9 cellular contexts compared by ENCODE assay signal in genomic region chr3:187040637-187041361, GRCh38.
DNase-seq lines count a peak whose midpoint lies in the region; ATAC-seq, FAIRE-seq and TF ChIP-seq lines count a peak whose summit lies in the region.
"Had no signal": no experiment of that assay in that cellular context is flagged by ENCODE, and none has a peak within 500 bp of the region (broad histone marks: within the 10 kb centered on the region; RNA-seq: fewer than 3 reads in every experiment).

No MANE protein-coding gene starts in this region.

- H2BK12ac ChIP-seq in neuronal stem cell (ENCODE audit: low read length), result no peak overlapping the region

- no peak overlapping the region for H2BK5ac ChIP-seq in neuronal stem cell (ENCODE audit: low read length)

- H3K27ac ChIP-seq in endothelial cell of umbilical vein (ENCODE audit: insufficient read depth, low read depth, low read length), result peak overlapping the region; percentile 64
- no peak overlapping the region for H3K27ac ChIP-seq in neuronal stem cell (replicated peaks; ENCODE audit: low read length)

- ATAC-seq in sciatic nerve, result peak; percentile 79
- no peak for ATAC-seq in GM21786 (IDR thresholded peaks at IDR 0.05; ENCODE audit: unreplicated experiment)

- H3K4me2 ChIP-seq in endothelial cell of umbilical vein (ENCODE audit: insufficient read depth, low read length) (no peak overlapping the region), neuronal stem cell (ENCODE audit: insufficient read depth, low read length, poor library complexity, severe bottlenecking) (no peak overlapping the region)

- H4K91ac ChIP-seq in neuronal stem cell (ENCODE audit: low read depth, low read length, poor library complexity), result no peak overlapping the region

- CTCF ChIA-PET in endothelial cell of umbilical vein (lab: Charles Lee), result interaction anchor here (0.6 to 1.7 kb wide), 4 partner anchors 9 to 43 kb away, joined by 3 to 7 read pairs (median 3); no protein-coding TSS in a partner anchor

- no peak for TF ChIP-seq CTCF in endothelial cell of umbilical vein (IDR thresholded peaks at IDR 0.05; ENCODE audit: extremely low read depth in 1 of 2, insufficient read depth in 1 of 2, low read depth in 1 of 2, low read length in 2 of 2)

- H3K27me3 ChIP-seq in endothelial cell of umbilical vein (ENCODE audit: control insufficient read depth in 2 of 2, insufficient read depth in 2 of 2, low read length in 2 of 2), result no peaks in the 10 kb centered on the region
- no peaks in the 10 kb centered on the region for H3K27me3 ChIP-seq in neuronal stem cell (ENCODE audit: control insufficient read depth in 3 of 3, insufficient read depth in 3 of 3, low read depth in 1 of 3, low read length in 3 of 3)

- BruUV-seq in endothelial cell of umbilical vein (replicated peaks; lab: Mats Ljungman, UMichigan), result no TSS peak

- FAIRE-seq in GM12891 (lab: Jason Lieb, UNC) (peak; percentile 48), RCC 7860 (lab: Jason Lieb, UNC) (no peak), endothelial cell of umbilical vein (lab: Jason Lieb, UNC) (no peak)

- no peak overlapping the region for H3K14ac ChIP-seq in neuronal stem cell (ENCODE audit: low read length)

- no peaks in the 10 kb centered on the region for H3K9me3 ChIP-seq in endothelial cell of umbilical vein (replicated peaks; ENCODE audit: control insufficient read depth, insufficient read depth, low read length)
- H3K9me3 ChIP-seq in neuronal stem cell (replicated peaks in 1 of 2; ENCODE audit: control insufficient read depth in 2 of 2, insufficient read depth in 1 of 2, low read depth in 1 of 2, low read length in 2 of 2), result no peaks in the 10 kb centered on the region

- TF ChIP-seq POLR2A in GM12891 (IDR thresholded peaks at IDR 0.05; ENCODE audit: low read depth, low read length) (no peak), endothelial cell of umbilical vein (IDR thresholded peaks at IDR 0.05; ENCODE audit: low read depth, low read length) (no peak)

- H2BK15ac ChIP-seq in neuronal stem cell (ENCODE audit: low read length), result no peak overlapping the region

- H3K9ac ChIP-seq in endothelial cell of umbilical vein (replicated peaks; ENCODE audit: extremely low read depth, insufficient read depth, low read length) (no peak overlapping the region), neuronal stem cell (ENCODE audit: low read depth, low read length, poor library complexity) (no peak overlapping the region)

- WGBS in neuronal stem cell (ENCODE audit: extremely low coverage in 2 of 2, insufficient read length in 2 of 2, insufficient replicate concordance in 1 of 2), 2 donors, result no CpG with 5 or more reads among the region's 4 CpGs

- no peak overlapping the region for H3K4ac ChIP-seq in neuronal stem cell (ENCODE audit: low read length)

- DNase-seq in GM12891 (ENCODE audit: insufficient read length, low spot score) (no peak), RCC 7860 (ENCODE audit: low spot score) (peak; percentile 18), endothelial cell of umbilical vein (ENCODE audit: low read depth, low spot score) (peak; percentile 26), sciatic nerve (ENCODE audit: low spot score) (no peak), neuronal stem cell (ENCODE audit: low spot score) (no peak), medulla oblongata (ENCODE audit: extremely low spot score) (no peak)
- DNase-seq: NCI-H1048 had no signal

- H3K18ac ChIP-seq in neuronal stem cell (ENCODE audit: low read length), result no peak overlapping the region

- H3K9me1 ChIP-seq in endothelial cell of umbilical vein (replicated peaks; ENCODE audit: control insufficient read depth, extremely low read depth, insufficient read depth, low read length), result no peaks in the 10 kb centered on the region

- H4K20me1 ChIP-seq in endothelial cell of umbilical vein (replicated peaks; ENCODE audit: control insufficient read depth, extremely low read depth, insufficient read depth, low read length), result no peaks in the 10 kb centered on the region

- no peak overlapping the region for H3K23ac ChIP-seq in neuronal stem cell (ENCODE audit: low read depth, low read length, poor library complexity)

- no peak overlapping the region for H4K8ac ChIP-seq in neuronal stem cell (ENCODE audit: low read depth, low read length)

- intact Hi-C loops in endothelial cell of umbilical vein (cut with micrococcal nuclease) (loop anchor here (2.0 kb wide), 1 partner anchor 44 kb away; no protein-coding TSS in a partner anchor), sciatic nerve (cut with DNase I) (no loop called here)

- H2AK5ac ChIP-seq in neuronal stem cell (ENCODE audit: low read depth, low read length), result no peak overlapping the region

- H3K79me2 ChIP-seq in endothelial cell of umbilical vein (ENCODE audit: control insufficient read depth, insufficient read depth, low read length), result no peaks in the 10 kb centered on the region

- H3K36me3 ChIP-seq in endothelial cell of umbilical vein (ENCODE audit: control insufficient read depth in 2 of 2, extremely low read depth in 1 of 2, insufficient read depth in 2 of 2, low read length in 2 of 2) (peaks cover 11 to 28% of the 10 kb centered on the region in 2 experiments), neuronal stem cell (replicated peaks in 1 of 2; ENCODE audit: control insufficient read depth in 2 of 2, insufficient read depth in 2 of 2, low read length in 2 of 2) (peaks cover 16 to 20% of the 10 kb centered on the region in 2 donors)

- POLR2A ChIA-PET in endothelial cell of umbilical vein (lab: Charles Lee), result no interaction called here

- H3K4me1 ChIP-seq in endothelial cell of umbilical vein (ENCODE audit: control insufficient read depth, extremely low read depth, insufficient read depth, low read length) (peaks cover 41% of the 10 kb centered on the region), neuronal stem cell (ENCODE audit: control insufficient read depth in 2 of 2, insufficient read depth in 1 of 2, low read depth in 1 of 2, low read length in 2 of 2) (no peaks in the 10 kb centered on the region)

- dilution Hi-C loops in endothelial cell of umbilical vein (cut with MboI; ENCODE audit: extremely low pct_ligation_motif_present, low sequenced_read_pairs), result no loop called here

- no peak overlapping the region for H2BK120ac ChIP-seq in neuronal stem cell (ENCODE audit: low read depth, low read length)

- H3K79me1 ChIP-seq in neuronal stem cell (ENCODE audit: low read depth, low read length), result no peaks in the 10 kb centered on the region

- H2AFZ ChIP-seq in endothelial cell of umbilical vein (ENCODE audit: low read depth, low read length) (no peak overlapping the region), neuronal stem cell (ENCODE audit: low read length) (no peak overlapping the region)

- H3K4me3 ChIP-seq in endothelial cell of umbilical vein (replicated peaks in 1 of 3; ENCODE audit: insufficient read depth in 1 of 3, low read depth in 1 of 3, low read length in 3 of 3) (no peak overlapping the region), neuronal stem cell (ENCODE audit: low read length in 2 of 2) (no peak overlapping the region)
- H3K4me3 ChIP-seq: coronary artery had no signal

TF ChIP-seq in GM12891, 5 proteins besides CTCF, POLR2A, EP300 and RAD21:
- TF ChIP-seq SPI1 (IDR thresholded peaks at IDR 0.05; ENCODE audit: low read depth, low read length), result no peak
- no peak for TF ChIP-seq POU2F2 (IDR thresholded peaks at IDR 0.05; ENCODE audit: low read depth, low read length)
- TF ChIP-seq TAF1 (IDR thresholded peaks at IDR 0.05; ENCODE audit: low read depth, low read length), result no peak
- TF ChIP-seq POLR2AphosphoS5 (IDR thresholded peaks at IDR 0.05; ENCODE audit: low read depth, low read length), result no peak
- TF ChIP-seq PAX5 (IDR thresholded peaks at IDR 0.05; ENCODE audit: insufficient read depth, low read length, severe bottlenecking), result no peak
TF ChIP-seq in GM12891: peak in this region for 0.

TF ChIP-seq in endothelial cell of umbilical vein, 7 proteins besides CTCF, POLR2A, EP300 and RAD21:
- TF ChIP-seq GATA2 (IDR thresholded peaks at IDR 0.05; ENCODE audit: insufficient read depth, insufficient read length, low read depth, low read length) (no peak), MAX (IDR thresholded peaks at IDR 0.05; ENCODE audit: insufficient read depth, insufficient read length) (no peak), MYC (IDR thresholded peaks at IDR 0.05; ENCODE audit: low read depth, low read length) (no peak), EZH2 (IDR thresholded peaks at IDR 0.05; ENCODE audit: borderline replicate concordance, low read depth, low read length, severe bottlenecking) (no peak), JUN (IDR thresholded peaks at IDR 0.05; ENCODE audit: borderline replicate concordance, insufficient read depth, insufficient read length, low read depth) (no peak), POLR2AphosphoS5 (IDR thresholded peaks at IDR 0.05; ENCODE audit: insufficient read depth, low read depth, low read length) (no peak), FOS (IDR thresholded peaks at IDR 0.05; ENCODE audit: borderline replicate concordance, insufficient read depth, low read length) (no peak)

Comparison
In these comparisons a context has a peak if more than half of its experiments do, and no peak if none do; other contexts are left out.
1. DNase-seq: peak in RCC 7860 (single experiment) and endothelial cell of umbilical vein (single experiment); none in GM12891 (single experiment), sciatic nerve (single experiment), neuronal stem cell (single experiment) and medulla oblongata (single experiment).